Comparison of ENCODE assay signal across 17 cellular contexts in the genomic region with DNA sequence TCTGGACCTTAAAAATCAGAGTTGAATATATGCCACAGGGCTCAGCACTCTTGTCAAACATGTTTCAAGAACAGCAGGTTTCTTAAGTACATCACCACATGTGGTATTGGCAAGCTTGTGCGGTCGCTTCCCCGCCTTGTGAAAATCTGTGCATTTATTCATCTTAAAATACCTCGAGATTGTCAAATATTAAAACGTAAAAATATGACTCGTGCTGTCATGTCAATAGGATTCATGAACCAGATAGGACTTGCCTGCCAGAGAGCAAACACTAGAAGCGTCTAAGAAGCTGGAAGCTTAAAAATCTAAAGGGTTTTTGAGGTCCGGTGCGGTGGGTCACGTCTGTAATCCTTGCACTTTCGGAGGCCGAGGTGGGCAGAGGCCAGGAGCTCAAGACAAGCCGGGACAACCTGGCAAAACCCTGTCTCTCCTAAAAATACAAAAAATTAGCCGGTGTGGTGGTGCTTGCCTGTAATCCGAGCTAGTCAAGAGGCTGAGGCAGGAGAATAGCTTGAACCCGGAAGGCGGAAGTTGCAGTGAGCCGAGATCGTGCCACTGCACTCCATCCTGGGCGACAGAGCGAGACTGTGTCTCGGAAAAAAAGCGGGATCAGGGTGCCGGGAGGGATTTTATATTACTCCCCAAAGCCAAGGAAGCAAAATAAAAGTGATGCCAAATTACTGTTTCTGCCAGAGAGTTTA. TPM values are rescaled to one million over a fixed set of nuclear protein-coding genes. Genes with fewer than 3 reads are reported as not detected.
A peak's percentile ranks its signal among the peaks of the same experiment; 100 is the strongest.
DNase-seq lines count a peak whose midpoint lies in the region; ATAC-seq, FAIRE-seq and TF ChIP-seq lines count a peak whose summit lies in the region.
"Had no signal": no experiment of that assay in that cellular context is flagged by ENCODE, and none has a peak within 500 bp of the region (broad histone marks: within the 10 kb centered on the region; RNA-seq: fewer than 3 reads in every experiment).

No MANE protein-coding gene starts in this region.

- no peak overlapping the region for H3K27ac ChIP-seq in H1 (ENCODE audit: low read depth, low read length)
- H3K27ac ChIP-seq: PC-9, spleen had no signal

- H2BK12ac ChIP-seq in H1 (ENCODE audit: low read depth, low read length) = no peak overlapping the region

- peaks cover 5% of the 10 kb centered on the region for H3K36me3 Mint-ChIP-seq in nephron progenitor cell (ENCODE audit: low read depth)
- H3K36me3 Mint-ChIP-seq: IgD-negative memory B cell had no signal

- FAIRE-seq in H1 (lab: Jason Lieb, UNC) = no peak

- in situ Hi-C loops in HAP-1 (cut with MboI; ENCODE audit: low sequenced_read_pairs) = no loop called here

- TF ChIP-seq EP300 in H1 (IDR thresholded peaks at IDR 0.05; ENCODE audit: borderline replicate concordance in 1 of 2, low read depth in 2 of 2, low read length in 2 of 2) = no peak

- no peaks in the 10 kb centered on the region for H3K23me2 ChIP-seq in H1 (ENCODE audit: low read depth, low read length)

- H3K4me1 Mint-ChIP-seq in nephron progenitor cell = peaks cover 15% of the 10 kb centered on the region
- H3K4me1 Mint-ChIP-seq: activated naive CD8-positive, alpha-beta T cell treated with anti-CD3 and anti-CD28 coated beads, Interleukin-2, amount 50 U/mL, for 24 hours had no signal

- POLR2A ChIA-PET in H1 (lab: Charles Lee; ENCODE audit: partially characterized antibody) = interaction anchor here (0.9 to 1.4 kb wide), 3 partner anchors 8 to 59 kb away, joined by 3 to 4 read pairs (median 3); no protein-coding TSS in a partner anchor

- H4K5ac ChIP-seq in H1 (ENCODE audit: insufficient read length, low read depth, low read length) = no peak overlapping the region

- H2BK15ac ChIP-seq in H1 (ENCODE audit: low read length) = no peak overlapping the region

- no peak overlapping the region for H4K8ac ChIP-seq in H1 (ENCODE audit: extremely low read depth, insufficient read depth, low read length)

- H3K4me3 ChIP-seq in H1 (ENCODE audit: extremely low read depth in 1 of 4, insufficient read depth in 2 of 4, low read depth in 3 of 4, low read length in 4 of 4) = no peak overlapping the region
- H3K4me3 ChIP-seq in HAP-1 = no peak overlapping the region
- H3K4me3 ChIP-seq: PC-9, spleen had no signal

- peaks cover 8% of the 10 kb centered on the region for H3K27me3 Mint-ChIP-seq in nephron progenitor cell (ENCODE audit: low read depth, poor library complexity)
- H3K27me3 Mint-ChIP-seq: IgD-negative memory B cell had no signal

- TF ChIP-seq CTCF in H1 (IDR thresholded peaks at IDR 0.05; ENCODE audit: control extremely low read depth in 1 of 3, insufficient read depth in 1 of 3, low read depth in 1 of 3, low read length in 3 of 3) = no peak
- no peak for TF ChIP-seq CTCF in nephron progenitor cell (IDR thresholded peaks at IDR 0.05)

- H3K4ac ChIP-seq in H1 (replicated peaks; ENCODE audit: insufficient read length, low read depth, low read length) = no peak overlapping the region

- H2BK120ac ChIP-seq in H1 (replicated peaks; ENCODE audit: low read depth, low read length) = no peak overlapping the region

- H2BK20ac ChIP-seq in H1 (ENCODE audit: low read length) = no peak overlapping the region

- no peak overlapping the region for H4K91ac ChIP-seq in H1 (replicated peaks; ENCODE audit: insufficient read length, low read length)

- no peak overlapping the region for H3K23ac ChIP-seq in H1 (ENCODE audit: insufficient read length)

- no peak overlapping the region for H2BK5ac ChIP-seq in H1 (ENCODE audit: low read depth, low read length)

- no peak overlapping the region for H3K14ac ChIP-seq in H1 (ENCODE audit: insufficient read length)

- no peak for TF ChIP-seq RAD21 in H1 (IDR thresholded peaks at IDR 0.05 in 1 of 2, conservative IDR thresholded peaks at IDR 0.05 in 1 of 2; ENCODE audit: low read depth in 2 of 2, low read length in 2 of 2)

- H3K79me2 ChIP-seq in H1 (ENCODE audit: control insufficient read depth in 1 of 2, insufficient read depth in 2 of 2, low read length in 2 of 2) = no peaks in the 10 kb centered on the region

- DNase-seq in DMS153 (lab: John Stamatoyannopoulos, UW) = peak; percentile 40
- peak; percentile 74 for DNase-seq in NCI-H2029 treated with DMSO at 0.1 percent for 48 hours (lab: John Stamatoyannopoulos, UW)
- no peak for DNase-seq in H1 (ENCODE audit: low read depth in 1 of 2, low spot score in 2 of 2)
- DNase-seq in nephron progenitor cell = no peak
- no peak for DNase-seq in HAP-1 (ENCODE audit: low spot score in 2 of 2)
- DNase-seq in activated CD8-positive, alpha-beta memory T cell treated with anti-CD3 and anti-CD28 coated beads for 24 hours = no peak
- no peak for DNase-seq in amygdala (lab: John Stamatoyannopoulos, UW)
- DNase-seq: activated CD4-positive, alpha-beta T cell treated with anti-CD3 and anti-CD28 coated beads, Interleukin-2, amount 50 U/mL, for 48 hours; activated naive CD8-positive, alpha-beta T cell treated with anti-CD3 and anti-CD28 coated beads, Interleukin-2, amount 50 U/mL, for 24 hours; activated T-cell treated with anti-CD3 and anti-CD28 coated beads, Interleukin-2, amount 50 U/mL, for 48 hours; COR-L47; HFFc6; PC-9; spleen; stimulated activated naive B cell treated with anti-CD40 and anti-IgM and Interleukin-4, amounts not matched to agents 10 μg/mL and 1 μg/mL and 100 μg/mL, for 72 hours had no signal

- H2AFZ ChIP-seq in H1 (ENCODE audit: low read length) = peak overlapping the region; percentile 35; the same call in 1 of the 2 replicates
- H2AFZ ChIP-seq: PC-9 had no signal

- H3K18ac ChIP-seq in H1 (ENCODE audit: extremely low read depth, low read length) = no peak overlapping the region

- H3K4me3 Mint-ChIP-seq in nephron progenitor cell = no peak overlapping the region
- H3K4me3 Mint-ChIP-seq: activated naive CD8-positive, alpha-beta T cell treated with anti-CD3 and anti-CD28 coated beads, Interleukin-2, amount 50 U/mL, for 24 hours; HFFc6; IgD-negative memory B cell; stimulated activated naive B cell treated with anti-CD40 and anti-IgM and Interleukin-4, amounts not matched to agents 10 μg/mL and 1 μg/mL and 100 μg/mL, for 72 hours had no signal

- peaks cover 0 to 2% of the 10 kb centered on the region in 2 experiments; a peak in 2 of 4 replicates for H3K9me3 ChIP-seq in H1 (ENCODE audit: insufficient read depth in 2 of 2, low read depth in 1 of 2, low read length in 1 of 2)
- no peaks in the 10 kb centered on the region for H3K9me3 ChIP-seq in HAP-1

- no peak for TF ChIP-seq POLR2A in H1 (IDR thresholded peaks at IDR 0.05; ENCODE audit: control extremely low read depth in 1 of 2, low read depth in 2 of 2, low read length in 2 of 2)

- H3K56ac ChIP-seq in H1 (replicated peaks; ENCODE audit: insufficient read length, low read depth, low read length) = no peak overlapping the region

- no peaks in the 10 kb centered on the region for H3K27me3 ChIP-seq in H1 (replicated peaks in 1 of 4; ENCODE audit: control insufficient read depth in 3 of 4, extremely low read depth in 1 of 4, insufficient read depth in 3 of 4, low read length in 3 of 4)
- H3K27me3 ChIP-seq in HAP-1 (ENCODE audit: low read depth) = no peaks in the 10 kb centered on the region
- H3K27me3 ChIP-seq: spleen had no signal

- H3K9ac ChIP-seq in H1 (replicated peaks in 1 of 4; ENCODE audit: extremely low read depth in 1 of 4, low read depth in 3 of 4, low read length in 3 of 4) = no peak overlapping the region

- CTCF ChIA-PET in H1 (lab: Charles Lee; ENCODE audit: partially characterized antibody) = interaction anchor here (0.6 to 3.1 kb wide), 8 partner anchors 10 to 1367 kb away, joined by 3 to 11 read pairs (median 3); no protein-coding TSS in a partner anchor

- no peak overlapping the region for H2AK5ac ChIP-seq in H1 (ENCODE audit: low read depth, low read length)

- peaks cover 0 to 8% (median under 1%) of the 10 kb centered on the region in 4 experiments; a peak in 2 of 7 replicates for H3K4me1 ChIP-seq in H1 (replicated peaks in 1 of 4; ENCODE audit: control insufficient read depth in 3 of 4, insufficient read depth in 4 of 4, low read length in 3 of 4)
- no peaks in the 10 kb centered on the region for H3K4me1 ChIP-seq in HAP-1
- H3K4me1 ChIP-seq: spleen had no signal

- ATAC-seq in GM21576 (IDR thresholded peaks at IDR 0.05; ENCODE audit: unreplicated experiment) = no peak
- ATAC-seq: activated naive CD8-positive, alpha-beta T cell treated with anti-CD3 and anti-CD28 coated beads, Interleukin-2, amount 50 U/mL, for 24 hours; stimulated activated naive B cell treated with anti-CD40 and anti-IgM and Interleukin-4, amounts not matched to agents 10 μg/mL and 1 μg/mL and 100 μg/mL, for 72 hours had no signal

- H4K20me1 ChIP-seq in H1 (replicated peaks in 1 of 2; ENCODE audit: control insufficient read depth in 1 of 2, insufficient read depth in 2 of 2, low read length in 2 of 2) = no peaks in the 10 kb centered on the region

- H3K4me2 ChIP-seq in H1 (ENCODE audit: insufficient read depth in 1 of 2, low read depth in 2 of 2, low read length in 2 of 2) = no peak overlapping the region
- H3K4me2 ChIP-seq: PC-9 had no signal

- H3K36me3 ChIP-seq in H1 (ENCODE audit: control insufficient read depth in 2 of 4, insufficient read depth in 4 of 4, low read length in 3 of 4) (no peaks in the 10 kb centered on the region), HAP-1 (replicated peaks) (no peaks in the 10 kb centered on the region)
- H3K36me3 ChIP-seq: spleen had no signal

- peaks cover 15% of the 10 kb centered on the region for H3K9me3 Mint-ChIP-seq in nephron progenitor cell

- 83% methylated on average over 24 of the region's 24 CpGs; no CpG with 5 or more reads in 1 of the 2 experiments for WGBS in H1 (ENCODE audit: extremely low coverage in 1 of 2, insufficient coverage in 1 of 2, insufficient read length in 1 of 2, insufficient replicate concordance in 2 of 2, low coverage in 1 of 2, low lambda C conversion rate in 2 of 2, missing lambda C conversion rate in 1 of 2), 2 experiments

- no peaks in the 10 kb centered on the region for H3K79me1 ChIP-seq in H1 (ENCODE audit: low read depth, low read length)

- peak overlapping the region; percentile 36 for H3K27ac Mint-ChIP-seq in nephron progenitor cell
- H3K27ac Mint-ChIP-seq: activated naive CD8-positive, alpha-beta T cell treated with anti-CD3 and anti-CD28 coated beads, Interleukin-2, amount 50 U/mL, for 24 hours; HFFc6; IgD-negative memory B cell had no signal

RNA-seq across cellular contexts. Expression of a gene that starts 40.2 kb away (rescaled TPM):
- total RNA-seq in H1 (2021; fragmentation: NEBNext Ultra II Directional; extraction: Animal tissue kit (Norgen Biotek cat#: 25700)) = 1.2 and 1.5 TPM in 2 replicates
- 0.22 and 0.33 TPM in 2 replicates for polyA plus RNA-seq in H1 (2011; rRNA removed)
- polyA plus RNA-seq in H1 (2011; cell fraction: cytosol; rRNA removed) = 0.27 TPM
- polyA plus RNA-seq in H1 (2011; cell fraction: nucleus; rRNA removed) = 0.31 TPM
- polyA plus RNA-seq in H1 (2012, experiment 1 of 2) = 0.18 to 0.99 TPM (median 0.69 TPM) in 4 replicates
- polyA plus RNA-seq in H1 (2012, experiment 2 of 2) = 0.03 TPM
- polyA plus RNA-seq in H1 (2013, experiment 1 of 2) = 1.1 TPM
- 1.9 TPM for polyA plus RNA-seq in H1 (2013, experiment 2 of 2)
- polyA minus RNA-seq in H1 (2011; rRNA and poly(A)+ RNA removed) = 0.85 and 1.0 TPM in 2 replicates
- not detected for polyA minus RNA-seq in H1 (2011; cell fraction: cytosol; rRNA and poly(A)+ RNA removed)
- 1.9 TPM for polyA minus RNA-seq in H1 (2011; cell fraction: nucleus; rRNA and poly(A)+ RNA removed)

RNA-seq across cellular contexts. Expression of a gene that starts 59.5 kb away (rescaled TPM):
- total RNA-seq in H1 (2021; fragmentation: NEBNext Ultra II Directional; extraction: Animal tissue kit (Norgen Biotek cat#: 25700)) = 1.8 and 2.3 TPM in 2 replicates
- polyA plus RNA-seq in H1 (2011; rRNA removed) = 0.20 and 0.42 TPM in 2 replicates
- 0.74 TPM for polyA plus RNA-seq in H1 (2011; cell fraction: cytosol; rRNA removed)
- polyA plus RNA-seq in H1 (2011; cell fraction: nucleus; rRNA removed) = 0.50 TPM
- polyA plus RNA-seq in H1 (2012, experiment 1 of 2) = 1.0 to 2.7 TPM (median 1.1 TPM) in 4 replicates
- polyA plus RNA-seq in H1 (2012, experiment 2 of 2) = 0.08 TPM
- 1.7 TPM for polyA plus RNA-seq in H1 (2013, experiment 1 of 2)
- polyA plus RNA-seq in H1 (2013, experiment 2 of 2) = 1.7 TPM
- 0.82 and 1.0 TPM in 2 replicates for polyA minus RNA-seq in H1 (2011; rRNA and poly(A)+ RNA removed)
- 2.2 TPM for polyA minus RNA-seq in H1 (2011; cell fraction: cytosol; rRNA and poly(A)+ RNA removed)
- polyA minus RNA-seq in H1 (2011; cell fraction: nucleus; rRNA and poly(A)+ RNA removed) = 3.4 TPM

RNA-seq across cellular contexts. Expression of a gene that starts 59.7 kb away (rescaled TPM):
- total RNA-seq in H1 (2021; fragmentation: NEBNext Ultra II Directional; extraction: Animal tissue kit (Norgen Biotek cat#: 25700)) = 36.3 and 38.0 TPM in 2 replicates
- polyA plus RNA-seq in H1 (2011; rRNA removed) = 9.1 and 13.5 TPM in 2 replicates
- 19.9 TPM for polyA plus RNA-seq in H1 (2011; cell fraction: cytosol; rRNA removed)
- polyA plus RNA-seq in H1 (2011; cell fraction: nucleus; rRNA removed) = 4.0 TPM
- polyA plus RNA-seq in H1 (2012, experiment 1 of 2) = 14.8 to 28.6 TPM (median 19.8 TPM) in 4 replicates
- 2.4 TPM for polyA plus RNA-seq in H1 (2012, experiment 2 of 2)
- 25.1 TPM for polyA plus RNA-seq in H1 (2013, experiment 1 of 2)
- 25.2 TPM for polyA plus RNA-seq in H1 (2013, experiment 2 of 2)
- 15.3 and 19.6 TPM in 2 replicates for polyA minus RNA-seq in H1 (2011; rRNA and poly(A)+ RNA removed)
- polyA minus RNA-seq in H1 (2011; cell fraction: cytosol; rRNA and poly(A)+ RNA removed) = 14.7 TPM
- 21.3 TPM for polyA minus RNA-seq in H1 (2011; cell fraction: nucleus; rRNA and poly(A)+ RNA removed)

Comparison
In these comparisons a context has a peak if more than half of its experiments do, and no peak if none do; other contexts are left out.
1. DNase-seq: peak in DMS153 (single experiment) and NCI-H2029 treated with DMSO at 0.1 percent for 48 hours (single experiment); none in H1 (0 of 2), nephron progenitor cell (single experiment), HAP-1 (0 of 2), activated CD8-positive, alpha-beta memory T cell treated with anti-CD3 and anti-CD28 coated beads for 24 hours (single experiment) and amygdala (0 of 56).